Comparison of ENCODE assay signal across 1 cellular context in the genomic region with DNA sequence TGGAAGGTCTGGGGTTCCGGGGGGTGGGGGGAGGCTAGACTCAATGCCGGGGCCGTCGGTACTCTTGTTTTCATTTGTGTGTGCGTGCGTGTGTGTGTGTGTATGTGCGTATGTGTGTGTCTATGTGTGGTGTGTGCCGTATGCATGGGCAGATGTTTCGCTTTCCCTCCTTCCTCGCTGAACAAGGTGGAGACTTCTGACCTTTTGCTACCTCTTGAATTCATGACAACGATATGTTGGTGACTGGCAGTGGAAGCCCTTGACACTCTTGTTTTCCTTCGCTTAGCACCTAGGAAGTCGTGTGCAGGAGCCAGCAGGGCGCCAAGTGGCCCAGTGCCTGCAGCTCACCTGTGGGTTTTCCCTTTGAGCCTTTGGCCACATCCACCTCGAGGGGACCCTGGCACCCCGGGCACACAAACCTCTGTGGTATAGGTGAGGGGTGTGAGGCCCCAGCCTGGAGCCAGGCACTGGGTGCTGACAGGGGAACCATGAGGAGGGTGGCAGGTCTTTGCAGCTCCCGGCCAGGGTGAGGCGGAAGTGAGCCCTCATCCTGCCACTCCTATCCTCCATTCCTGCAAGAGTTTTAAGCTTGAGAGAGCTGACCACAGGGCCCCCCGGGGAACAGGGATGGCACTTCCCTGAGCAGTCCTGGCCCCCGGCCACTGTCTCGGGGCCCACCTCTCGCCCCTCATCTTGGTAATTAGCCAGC.
TF ChIP-seq lines count a peak whose summit lies in the region.

No MANE protein-coding gene starts in this region.

TF ChIP-seq in K562, 482 proteins besides CTCF, POLR2A, EP300 and RAD21 (continued from another document and continues in another):
- TF ChIP-seq, protein P1, sequence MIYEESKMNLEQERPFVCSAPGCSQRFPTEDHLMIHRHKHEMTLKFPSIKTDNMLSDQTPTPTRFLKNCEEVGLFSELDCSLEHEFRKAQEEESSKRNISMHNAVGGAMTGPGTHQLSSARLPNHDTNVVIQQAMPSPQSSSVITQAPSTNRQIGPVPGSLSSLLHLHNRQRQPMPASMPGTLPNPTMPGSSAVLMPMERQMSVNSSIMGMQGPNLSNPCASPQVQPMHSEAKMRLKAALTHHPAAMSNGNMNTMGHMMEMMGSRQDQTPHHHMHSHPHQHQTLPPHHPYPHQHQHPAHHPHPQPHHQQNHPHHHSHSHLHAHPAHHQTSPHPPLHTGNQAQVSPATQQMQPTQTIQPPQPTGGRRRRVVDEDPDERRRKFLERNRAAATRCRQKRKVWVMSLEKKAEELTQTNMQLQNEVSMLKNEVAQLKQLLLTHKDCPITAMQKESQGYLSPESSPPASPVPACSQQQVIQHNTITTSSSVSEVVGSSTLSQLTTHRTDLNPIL (CRISPR knock-in tag; IDR thresholded peaks at IDR 0.05): no peak
- TF ChIP-seq ZNF253 (CRISPR knock-in tag; conservative IDR thresholded peaks at IDR 0.05): no peak
- TF ChIP-seq PHTF2 (CRISPR knock-in tag; IDR thresholded peaks at IDR 0.05): no peak
- TF ChIP-seq, protein P2, sequence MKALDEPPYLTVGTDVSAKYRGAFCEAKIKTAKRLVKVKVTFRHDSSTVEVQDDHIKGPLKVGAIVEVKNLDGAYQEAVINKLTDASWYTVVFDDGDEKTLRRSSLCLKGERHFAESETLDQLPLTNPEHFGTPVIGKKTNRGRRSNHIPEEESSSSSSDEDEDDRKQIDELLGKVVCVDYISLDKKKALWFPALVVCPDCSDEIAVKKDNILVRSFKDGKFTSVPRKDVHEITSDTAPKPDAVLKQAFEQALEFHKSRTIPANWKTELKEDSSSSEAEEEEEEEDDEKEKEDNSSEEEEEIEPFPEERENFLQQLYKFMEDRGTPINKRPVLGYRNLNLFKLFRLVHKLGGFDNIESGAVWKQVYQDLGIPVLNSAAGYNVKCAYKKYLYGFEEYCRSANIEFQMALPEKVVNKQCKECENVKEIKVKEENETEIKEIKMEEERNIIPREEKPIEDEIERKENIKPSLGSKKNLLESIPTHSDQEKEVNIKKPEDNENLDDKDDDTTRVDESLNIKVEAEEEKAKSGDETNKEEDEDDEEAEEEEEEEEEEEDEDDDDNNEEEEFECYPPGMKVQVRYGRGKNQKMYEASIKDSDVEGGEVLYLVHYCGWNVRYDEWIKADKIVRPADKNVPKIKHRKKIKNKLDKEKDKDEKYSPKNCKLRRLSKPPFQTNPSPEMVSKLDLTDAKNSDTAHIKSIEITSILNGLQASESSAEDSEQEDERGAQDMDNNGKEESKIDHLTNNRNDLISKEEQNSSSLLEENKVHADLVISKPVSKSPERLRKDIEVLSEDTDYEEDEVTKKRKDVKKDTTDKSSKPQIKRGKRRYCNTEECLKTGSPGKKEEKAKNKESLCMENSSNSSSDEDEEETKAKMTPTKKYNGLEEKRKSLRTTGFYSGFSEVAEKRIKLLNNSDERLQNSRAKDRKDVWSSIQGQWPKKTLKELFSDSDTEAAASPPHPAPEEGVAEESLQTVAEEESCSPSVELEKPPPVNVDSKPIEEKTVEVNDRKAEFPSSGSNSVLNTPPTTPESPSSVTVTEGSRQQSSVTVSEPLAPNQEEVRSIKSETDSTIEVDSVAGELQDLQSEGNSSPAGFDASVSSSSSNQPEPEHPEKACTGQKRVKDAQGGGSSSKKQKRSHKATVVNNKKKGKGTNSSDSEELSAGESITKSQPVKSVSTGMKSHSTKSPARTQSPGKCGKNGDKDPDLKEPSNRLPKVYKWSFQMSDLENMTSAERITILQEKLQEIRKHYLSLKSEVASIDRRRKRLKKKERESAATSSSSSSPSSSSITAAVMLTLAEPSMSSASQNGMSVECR (CRISPR knock-in tag; IDR thresholded peaks at IDR 0.05): no peak
- TF ChIP-seq MXI1 (IDR thresholded peaks at IDR 0.05; ENCODE audit: low read depth, low read length): no peak
- no peak for TF ChIP-seq ZFP36 (IDR thresholded peaks at IDR 0.05; ENCODE audit: low read depth, low read length, partially characterized antibody)
- TF ChIP-seq, protein P3, sequence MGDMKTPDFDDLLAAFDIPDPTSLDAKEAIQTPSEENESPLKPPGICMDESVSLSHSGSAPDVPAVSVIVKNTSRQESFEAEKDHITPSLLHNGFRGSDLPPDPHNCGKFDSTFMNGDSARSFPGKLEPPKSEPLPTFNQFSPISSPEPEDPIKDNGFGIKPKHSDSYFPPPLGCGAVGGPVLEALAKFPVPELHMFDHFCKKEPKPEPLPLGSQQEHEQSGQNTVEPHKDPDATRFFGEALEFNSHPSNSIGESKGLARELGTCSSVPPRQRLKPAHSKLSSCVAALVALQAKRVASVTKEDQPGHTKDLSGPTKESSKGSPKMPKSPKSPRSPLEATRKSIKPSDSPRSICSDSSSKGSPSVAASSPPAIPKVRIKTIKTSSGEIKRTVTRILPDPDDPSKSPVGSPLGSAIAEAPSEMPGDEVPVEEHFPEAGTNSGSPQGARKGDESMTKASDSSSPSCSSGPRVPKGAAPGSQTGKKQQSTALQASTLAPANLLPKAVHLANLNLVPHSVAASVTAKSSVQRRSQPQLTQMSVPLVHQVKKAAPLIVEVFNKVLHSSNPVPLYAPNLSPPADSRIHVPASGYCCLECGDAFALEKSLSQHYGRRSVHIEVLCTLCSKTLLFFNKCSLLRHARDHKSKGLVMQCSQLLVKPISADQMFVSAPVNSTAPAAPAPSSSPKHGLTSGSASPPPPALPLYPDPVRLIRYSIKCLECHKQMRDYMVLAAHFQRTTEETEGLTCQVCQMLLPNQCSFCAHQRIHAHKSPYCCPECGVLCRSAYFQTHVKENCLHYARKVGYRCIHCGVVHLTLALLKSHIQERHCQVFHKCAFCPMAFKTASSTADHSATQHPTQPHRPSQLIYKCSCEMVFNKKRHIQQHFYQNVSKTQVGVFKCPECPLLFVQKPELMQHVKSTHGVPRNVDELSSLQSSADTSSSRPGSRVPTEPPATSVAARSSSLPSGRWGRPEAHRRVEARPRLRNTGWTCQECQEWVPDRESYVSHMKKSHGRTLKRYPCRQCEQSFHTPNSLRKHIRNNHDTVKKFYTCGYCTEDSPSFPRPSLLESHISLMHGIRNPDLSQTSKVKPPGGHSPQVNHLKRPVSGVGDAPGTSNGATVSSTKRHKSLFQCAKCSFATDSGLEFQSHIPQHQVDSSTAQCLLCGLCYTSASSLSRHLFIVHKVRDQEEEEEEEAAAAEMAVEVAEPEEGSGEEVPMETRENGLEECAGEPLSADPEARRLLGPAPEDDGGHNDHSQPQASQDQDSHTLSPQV (IDR thresholded peaks at IDR 0.05): no peak
- TF ChIP-seq, protein P4, sequence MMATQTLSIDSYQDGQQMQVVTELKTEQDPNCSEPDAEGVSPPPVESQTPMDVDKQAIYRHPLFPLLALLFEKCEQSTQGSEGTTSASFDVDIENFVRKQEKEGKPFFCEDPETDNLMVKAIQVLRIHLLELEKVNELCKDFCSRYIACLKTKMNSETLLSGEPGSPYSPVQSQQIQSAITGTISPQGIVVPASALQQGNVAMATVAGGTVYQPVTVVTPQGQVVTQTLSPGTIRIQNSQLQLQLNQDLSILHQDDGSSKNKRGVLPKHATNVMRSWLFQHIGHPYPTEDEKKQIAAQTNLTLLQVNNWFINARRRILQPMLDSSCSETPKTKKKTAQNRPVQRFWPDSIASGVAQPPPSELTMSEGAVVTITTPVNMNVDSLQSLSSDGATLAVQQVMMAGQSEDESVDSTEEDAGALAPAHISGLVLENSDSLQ (IDR thresholded peaks at IDR 0.05): peak; percentile 34; the same call in 1 of the 2 replicates
- no peak for TF ChIP-seq SOX6 (IDR thresholded peaks at IDR 0.05)
- no peak for TF ChIP-seq ERF (CRISPR knock-in tag; IDR thresholded peaks at IDR 0.05)
- peak; percentile 6 for TF ChIP-seq FIP1L1 (IDR thresholded peaks at IDR 0.05; ENCODE audit: low read depth, low read length, poor library complexity, severe bottlenecking)
- TF ChIP-seq, protein P5, sequence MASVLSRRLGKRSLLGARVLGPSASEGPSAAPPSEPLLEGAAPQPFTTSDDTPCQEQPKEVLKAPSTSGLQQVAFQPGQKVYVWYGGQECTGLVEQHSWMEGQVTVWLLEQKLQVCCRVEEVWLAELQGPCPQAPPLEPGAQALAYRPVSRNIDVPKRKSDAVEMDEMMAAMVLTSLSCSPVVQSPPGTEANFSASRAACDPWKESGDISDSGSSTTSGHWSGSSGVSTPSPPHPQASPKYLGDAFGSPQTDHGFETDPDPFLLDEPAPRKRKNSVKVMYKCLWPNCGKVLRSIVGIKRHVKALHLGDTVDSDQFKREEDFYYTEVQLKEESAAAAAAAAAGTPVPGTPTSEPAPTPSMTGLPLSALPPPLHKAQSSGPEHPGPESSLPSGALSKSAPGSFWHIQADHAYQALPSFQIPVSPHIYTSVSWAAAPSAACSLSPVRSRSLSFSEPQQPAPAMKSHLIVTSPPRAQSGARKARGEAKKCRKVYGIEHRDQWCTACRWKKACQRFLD (CRISPR knock-in tag; IDR thresholded peaks at IDR 0.05): no peak
- TF ChIP-seq, protein P6, sequence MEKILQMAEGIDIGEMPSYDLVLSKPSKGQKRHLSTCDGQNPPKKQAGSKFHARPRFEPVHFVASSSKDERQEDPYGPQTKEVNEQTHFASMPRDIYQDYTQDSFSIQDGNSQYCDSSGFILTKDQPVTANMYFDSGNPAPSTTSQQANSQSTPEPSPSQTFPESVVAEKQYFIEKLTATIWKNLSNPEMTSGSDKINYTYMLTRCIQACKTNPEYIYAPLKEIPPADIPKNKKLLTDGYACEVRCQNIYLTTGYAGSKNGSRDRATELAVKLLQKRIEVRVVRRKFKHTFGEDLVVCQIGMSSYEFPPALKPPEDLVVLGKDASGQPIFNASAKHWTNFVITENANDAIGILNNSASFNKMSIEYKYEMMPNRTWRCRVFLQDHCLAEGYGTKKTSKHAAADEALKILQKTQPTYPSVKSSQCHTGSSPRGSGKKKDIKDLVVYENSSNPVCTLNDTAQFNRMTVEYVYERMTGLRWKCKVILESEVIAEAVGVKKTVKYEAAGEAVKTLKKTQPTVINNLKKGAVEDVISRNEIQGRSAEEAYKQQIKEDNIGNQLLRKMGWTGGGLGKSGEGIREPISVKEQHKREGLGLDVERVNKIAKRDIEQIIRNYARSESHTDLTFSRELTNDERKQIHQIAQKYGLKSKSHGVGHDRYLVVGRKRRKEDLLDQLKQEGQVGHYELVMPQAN (IDR thresholded peaks at IDR 0.05; ENCODE audit: borderline replicate concordance): peak; percentile 44; the same call in 1 of the 2 replicates
- no peak for TF ChIP-seq MCM2 (IDR thresholded peaks at IDR 0.05; ENCODE audit: low read depth)
- no peak for TF ChIP-seq ZNF780A (CRISPR knock-in tag; IDR thresholded peaks at IDR 0.05)
- TF ChIP-seq MTA2 (IDR thresholded peaks at IDR 0.05; ENCODE audit: low read depth): no peak; the same call in 1 of the 2 replicates
- TF ChIP-seq U2AF2 (optimal IDR thresholded peaks at IDR 0.05; ENCODE audit: low read depth, low read length): no peak
- no peak for TF ChIP-seq SREBF2 (CRISPR knock-in tag; IDR thresholded peaks at IDR 0.05)
- TF ChIP-seq SETDB1 (IDR thresholded peaks at IDR 0.05; ENCODE audit: low read length): peak; percentile 78
- no peak for TF ChIP-seq ZNF134 (CRISPR knock-in tag; conservative IDR thresholded peaks at IDR 0.05)
- TF ChIP-seq, protein P7, sequence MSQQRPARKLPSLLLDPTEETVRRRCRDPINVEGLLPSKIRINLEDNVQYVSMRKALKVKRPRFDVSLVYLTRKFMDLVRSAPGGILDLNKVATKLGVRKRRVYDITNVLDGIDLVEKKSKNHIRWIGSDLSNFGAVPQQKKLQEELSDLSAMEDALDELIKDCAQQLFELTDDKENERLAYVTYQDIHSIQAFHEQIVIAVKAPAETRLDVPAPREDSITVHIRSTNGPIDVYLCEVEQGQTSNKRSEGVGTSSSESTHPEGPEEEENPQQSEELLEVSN (IDR thresholded peaks at IDR 0.05; ENCODE audit: borderline replicate concordance in 1 of 2, extremely low read depth in 1 of 2, insufficient read depth in 1 of 2, insufficient read length in 1 of 2, low read depth in 1 of 2, low read length in 1 of 2, poor library complexity in 1 of 2, severe bottlenecking in 1 of 2): no peak
- no peak for TF ChIP-seq GTF2A2 (tag; IDR thresholded peaks at IDR 0.05)
- no peak for TF ChIP-seq MCM7 (IDR thresholded peaks at IDR 0.05)
- no peak for TF ChIP-seq HMG20A (CRISPR knock-in tag; conservative IDR thresholded peaks at IDR 0.05)
- TF ChIP-seq MED1 (CRISPR knock-in tag; IDR thresholded peaks at IDR 0.05; ENCODE audit: borderline replicate concordance): no peak
- no peak for TF ChIP-seq CREB1 (IDR thresholded peaks at IDR 0.05)
- no peak for TF ChIP-seq CREB1 (CRISPR knock-in tag; IDR thresholded peaks at IDR 0.05)
- TF ChIP-seq HSF4 (CRISPR knock-in tag; IDR thresholded peaks at IDR 0.05; ENCODE audit: borderline replicate concordance): no peak
- TF ChIP-seq CEBPG (CRISPR knock-in tag; IDR thresholded peaks at IDR 0.05): peak; percentile 42
- TF ChIP-seq CEBPG (tag; conservative IDR thresholded peaks at IDR 0.05 in 1 of 2, IDR thresholded peaks at IDR 0.05 in 1 of 2): no peak
- no peak for TF ChIP-seq SAFB2 (IDR thresholded peaks at IDR 0.05; ENCODE audit: borderline replicate concordance, low read depth, low read length, severe bottlenecking)
- TF ChIP-seq, protein P8, sequence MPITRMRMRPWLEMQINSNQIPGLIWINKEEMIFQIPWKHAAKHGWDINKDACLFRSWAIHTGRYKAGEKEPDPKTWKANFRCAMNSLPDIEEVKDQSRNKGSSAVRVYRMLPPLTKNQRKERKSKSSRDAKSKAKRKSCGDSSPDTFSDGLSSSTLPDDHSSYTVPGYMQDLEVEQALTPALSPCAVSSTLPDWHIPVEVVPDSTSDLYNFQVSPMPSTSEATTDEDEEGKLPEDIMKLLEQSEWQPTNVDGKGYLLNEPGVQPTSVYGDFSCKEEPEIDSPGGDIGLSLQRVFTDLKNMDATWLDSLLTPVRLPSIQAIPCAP (CRISPR knock-in tag; IDR thresholded peaks at IDR 0.05; ENCODE audit: borderline replicate concordance): no peak
- TF ChIP-seq NR4A1 (CRISPR knock-in tag; IDR thresholded peaks at IDR 0.05): no peak
- TF ChIP-seq NR4A1 (tag; IDR thresholded peaks at IDR 0.05): no peak
- no peak for TF ChIP-seq ZNF140 (CRISPR knock-in tag; IDR thresholded peaks at IDR 0.05)
- no peak; the same call in 1 of the 2 replicates for TF ChIP-seq ZNF282 (CRISPR knock-in tag; IDR thresholded peaks at IDR 0.05)
- TF ChIP-seq, protein P9, sequence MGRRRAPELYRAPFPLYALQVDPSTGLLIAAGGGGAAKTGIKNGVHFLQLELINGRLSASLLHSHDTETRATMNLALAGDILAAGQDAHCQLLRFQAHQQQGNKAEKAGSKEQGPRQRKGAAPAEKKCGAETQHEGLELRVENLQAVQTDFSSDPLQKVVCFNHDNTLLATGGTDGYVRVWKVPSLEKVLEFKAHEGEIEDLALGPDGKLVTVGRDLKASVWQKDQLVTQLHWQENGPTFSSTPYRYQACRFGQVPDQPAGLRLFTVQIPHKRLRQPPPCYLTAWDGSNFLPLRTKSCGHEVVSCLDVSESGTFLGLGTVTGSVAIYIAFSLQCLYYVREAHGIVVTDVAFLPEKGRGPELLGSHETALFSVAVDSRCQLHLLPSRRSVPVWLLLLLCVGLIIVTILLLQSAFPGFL (CRISPR knock-in tag; IDR thresholded peaks at IDR 0.05): no peak
- TF ChIP-seq ZNF778 (CRISPR knock-in tag; IDR thresholded peaks at IDR 0.05): no peak
- TF ChIP-seq ZNF75A (CRISPR knock-in tag; IDR thresholded peaks at IDR 0.05): no peak
- no peak for TF ChIP-seq RAD51 (IDR thresholded peaks at IDR 0.05; ENCODE audit: borderline replicate concordance, low read depth)
- TF ChIP-seq, protein P10, sequence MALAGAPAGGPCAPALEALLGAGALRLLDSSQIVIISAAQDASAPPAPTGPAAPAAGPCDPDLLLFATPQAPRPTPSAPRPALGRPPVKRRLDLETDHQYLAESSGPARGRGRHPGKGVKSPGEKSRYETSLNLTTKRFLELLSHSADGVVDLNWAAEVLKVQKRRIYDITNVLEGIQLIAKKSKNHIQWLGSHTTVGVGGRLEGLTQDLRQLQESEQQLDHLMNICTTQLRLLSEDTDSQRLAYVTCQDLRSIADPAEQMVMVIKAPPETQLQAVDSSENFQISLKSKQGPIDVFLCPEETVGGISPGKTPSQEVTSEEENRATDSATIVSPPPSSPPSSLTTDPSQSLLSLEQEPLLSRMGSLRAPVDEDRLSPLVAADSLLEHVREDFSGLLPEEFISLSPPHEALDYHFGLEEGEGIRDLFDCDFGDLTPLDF (CRISPR knock-in tag; IDR thresholded peaks at IDR 0.05): peak; percentile 53; the same call in 1 of the 2 replicates
- TF ChIP-seq BHLHE40 (IDR thresholded peaks at IDR 0.05; ENCODE audit: low read length): 0 out of 2 replicates have a peak, but pooled peaks have one; percentile 1
